19 cellular contexts compared by ENCODE assay signal in the genomic region with DNA sequence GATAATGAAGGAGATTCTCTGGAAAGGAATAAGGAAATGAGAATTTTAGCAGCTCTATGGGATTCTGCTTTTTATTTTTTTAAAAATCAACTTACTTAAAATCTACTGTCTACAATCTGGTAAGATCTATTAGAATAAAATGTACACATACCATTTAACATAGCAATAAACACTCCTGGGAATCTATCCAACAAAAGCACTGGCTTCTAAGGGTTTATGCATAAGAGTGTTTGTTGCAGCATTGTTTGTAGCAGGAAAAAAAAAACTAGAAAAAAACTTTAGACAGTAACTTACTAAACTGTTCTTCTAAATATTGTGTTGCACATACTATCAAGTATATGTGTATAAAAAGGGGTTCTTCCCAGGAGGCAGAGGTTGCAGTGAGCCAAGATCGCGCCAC. TPM values are rescaled to one million over a fixed set of nuclear protein-coding genes. Genes with fewer than 3 reads are reported as not detected.
DNase-seq lines count a peak whose midpoint lies in the region; TF ChIP-seq lines count a peak whose summit lies in the region.
"Had no signal": no experiment of that assay in that cellular context is flagged by ENCODE, and none has a peak within 500 bp of the region (broad histone marks: within the 10 kb centered on the region; RNA-seq: fewer than 3 reads in every experiment).

No MANE protein-coding gene starts in this region.

- CTCF ChIA-PET in AG04449 (lab: Yijun Ruan, JAX): no interaction called here

- no peaks in the 10 kb centered on the region for H3K36me3 ChIP-seq in ascending aorta

- no peaks in the 10 kb centered on the region for H3K9me3 ChIP-seq in ascending aorta
- H3K9me3 ChIP-seq: A549 had no signal

- DNase-seq in AG04449 (ENCODE audit: low read depth, low spot score): peak; percentile 37
- DNase-seq in M059J (ENCODE audit: low read depth): peak; percentile 50
- DNase-seq in dedifferentiated amniotic fluid mesenchymal stem cell (ENCODE audit: extremely low spot score): peak; percentile 61
- peak; percentile 64 for DNase-seq in fibroblast of villous mesenchyme (ENCODE audit: low read depth)
- no peak for DNase-seq in stimulated activated CD4-positive, alpha-beta T cell treated with anti-CD3 and anti-CD28 coated beads, Interleukin-1b, Interleukin-23, amount 100 ng/mL, for 48 hours
- DNase-seq in ascending aorta (ENCODE audit: low spot score in 2 of 2): no peak
- DNase-seq in T-helper 9 cell: no peak
- DNase-seq in superior temporal gyrus (ENCODE audit: extremely low spot score): no peak
- DNase-seq: DMS 273 treated with DMSO at 0.1 percent for 48 hours, GOT3, NCI-H1092 treated with DMSO at 0.1 percent for 48 hours, NCI-H345, NCI-H526, RPMI8226, SIG-M5 had no signal

- TF ChIP-seq CTCF in AG04449 (IDR thresholded peaks at IDR 0.05; ENCODE audit: insufficient read depth, low read length, missing control alignments) (no peak), fibroblast of villous mesenchyme (IDR thresholded peaks at IDR 0.05; ENCODE audit: insufficient read depth, low read depth, low read length) (no peak), ascending aorta (IDR thresholded peaks at IDR 0.05) (no peak)

- no peaks in the 10 kb centered on the region for H3K4me1 ChIP-seq in ascending aorta
- H3K4me1 ChIP-seq: A549 had no signal

- no peak overlapping the region for H3K27ac ChIP-seq in ascending aorta
- H3K27ac ChIP-seq: A549, C4-2B had no signal

- POLR2A ChIA-PET in AG04449 (lab: Yijun Ruan, JAX): no interaction called here

- H3K4me3 ChIP-seq in AG04449 (ENCODE audit: low read depth, low read length) (no peak overlapping the region), fibroblast of villous mesenchyme (ENCODE audit: low read depth, low read length) (no peak overlapping the region), ascending aorta (no peak overlapping the region)
- H3K4me3 ChIP-seq: A549, K562 had no signal

- no peaks in the 10 kb centered on the region for H3K27me3 ChIP-seq in ascending aorta

- intact Hi-C loops in ascending aorta (cut with DNase I): no loop called here

RNA-seq across cellular contexts. Expression of gene RBP1, which starts 15.7 kb away (rescaled TPM):
- 24.4 and 28.6 TPM in 2 replicates for total RNA-seq in M059J (2014; rRNA removed; shearing (Covaris generic))
- 23.7 and 66.0 TPM in 2 replicates for total RNA-seq in fibroblast of villous mesenchyme
- 2.1 TPM for total RNA-seq in ascending aorta
- total RNA-seq: OCI-LY7 had no signal

Comparison
In these comparisons a context has a peak if more than half of its experiments do, and no peak if none do; other contexts are left out.
1. DNase-seq: peak in AG04449 (single experiment), M059J (single experiment), dedifferentiated amniotic fluid mesenchymal stem cell (single experiment) and fibroblast of villous mesenchyme (single experiment); none in stimulated activated CD4-positive, alpha-beta T cell treated with anti-CD3 and anti-CD28 coated beads, Interleukin-1b, Interleukin-23, amount 100 ng/mL, for 48 hours (single experiment), ascending aorta (0 of 2), T-helper 9 cell (single experiment) and superior temporal gyrus (single experiment).